ENCODE assay signal across 21 cellular contexts in the genomic region with DNA sequence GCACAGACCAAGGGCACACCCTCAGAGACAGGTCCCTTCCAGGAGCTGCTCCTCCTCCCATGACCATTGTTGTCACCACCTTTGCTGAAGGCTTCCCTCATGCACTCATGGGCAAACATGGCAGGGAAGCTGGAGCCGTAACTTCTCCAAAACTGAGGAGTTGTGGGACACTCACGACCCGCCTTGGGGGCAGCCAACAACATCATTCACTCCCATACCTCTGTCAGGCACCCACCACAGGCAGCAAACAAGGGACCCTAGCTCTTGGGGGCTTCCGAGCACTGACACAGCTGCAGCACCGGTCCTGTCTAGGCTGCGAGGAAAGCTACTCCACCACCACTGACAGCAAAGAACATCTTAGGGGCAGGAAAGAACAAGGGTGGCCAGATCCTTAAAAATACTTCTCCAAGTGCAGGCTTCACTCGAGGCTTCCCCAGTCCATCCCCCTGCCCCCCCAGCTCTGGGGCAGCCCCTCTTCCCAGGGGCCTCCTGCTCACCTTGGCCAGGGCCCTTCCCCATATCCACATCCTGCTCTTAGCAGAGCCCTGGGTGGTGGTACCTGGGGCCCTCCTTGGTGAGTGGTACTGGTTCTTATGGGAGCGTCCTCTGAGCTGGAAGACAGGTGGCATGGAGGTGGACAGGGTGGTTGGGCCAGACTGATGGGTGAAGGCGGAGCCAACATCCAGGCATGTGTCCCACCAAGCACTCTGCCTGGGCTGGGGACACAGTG. TPM values are rescaled to one million over a fixed set of nuclear protein-coding genes. Genes with fewer than 3 reads are reported as not detected.
DNase-seq lines count a peak whose midpoint lies in the region; ATAC-seq and TF ChIP-seq lines count a peak whose summit lies in the region.
"Had no signal": no experiment of that assay in that cellular context is flagged by ENCODE, and none has a peak within 500 bp of the region (broad histone marks: within the 10 kb centered on the region; RNA-seq: fewer than 3 reads in every experiment).

No MANE protein-coding gene starts in this region.

- H3K9me3 ChIP-seq in right atrium auricular region: no peaks in the 10 kb centered on the region
- H3K9me3 ChIP-seq in Panc1 (ENCODE audit: control insufficient read depth, insufficient read depth, low read depth, low read length): no peaks in the 10 kb centered on the region
- no peaks in the 10 kb centered on the region for H3K9me3 ChIP-seq in left lung
- no peaks in the 10 kb centered on the region for H3K9me3 ChIP-seq in psoas muscle
- H3K9me3 ChIP-seq: BE2C had no signal

- no peaks in the 10 kb centered on the region for H3K27me3 ChIP-seq in right atrium auricular region
- no peaks in the 10 kb centered on the region for H3K27me3 ChIP-seq in Panc1 (ENCODE audit: control insufficient read depth, insufficient read depth, low read length)
- no peaks in the 10 kb centered on the region for H3K27me3 ChIP-seq in left lung
- no peaks in the 10 kb centered on the region for H3K27me3 ChIP-seq in psoas muscle (ENCODE audit: insufficient read depth in 3 of 3, low read length in 2 of 3)
- H3K27me3 ChIP-seq: BE2C had no signal

- DNase-seq in Right ventricle myocardium superior (peak; percentile 29), right atrium auricular region (ENCODE audit: low spot score) (no peak), Panc1 (ENCODE audit: low read depth, low spot score) (no peak), left lung (peak; percentile 3 to 10), psoas muscle (peak; percentile 4 to 15), NCI-H69 (lab: John Stamatoyannopoulos, UW) (no peak)
- no peak for DNase-seq in activated CD4-positive, alpha-beta T cell treated with anti-CD3 and anti-CD28 coated beads, Interleukin-2, amount 50 U/mL, for 1 hour
- DNase-seq: BE2C; Calu3; CD8-positive, alpha-beta T cell; DMS53; EL; KG1; MV-4-11; NCI-H1417; NCI-H187; NCI-H2107; NCI-H82; PC-3 had no signal

- CTCF ChIA-PET in Panc1 (lab: Charles Lee): no interaction called here

- no peaks in the 10 kb centered on the region for H3K36me3 ChIP-seq in right atrium auricular region
- H3K36me3 ChIP-seq in Panc1 (ENCODE audit: control insufficient read depth, insufficient read depth, low read length): no peaks in the 10 kb centered on the region
- no peaks in the 10 kb centered on the region for H3K36me3 ChIP-seq in left lung
- no peaks in the 10 kb centered on the region for H3K36me3 ChIP-seq in psoas muscle (ENCODE audit: insufficient read depth in 1 of 2, low read depth in 1 of 2)
- H3K36me3 ChIP-seq: BE2C had no signal

- POLR2A ChIA-PET in Panc1 (lab: Charles Lee): no interaction called here

- H3K27ac ChIP-seq in right atrium auricular region (no peak overlapping the region), Panc1 (ENCODE audit: low read length) (no peak overlapping the region), left lung (no peak overlapping the region), psoas muscle (no peak overlapping the region)

- no peak for ATAC-seq in Right ventricle myocardium superior (ENCODE audit: poor library complexity)
- 0 out of 2 replicates have a peak, but pooled peaks have one; percentile 5 for ATAC-seq in Panc1
- ATAC-seq in left lung: no peak
- no peak for ATAC-seq in psoas muscle
- ATAC-seq in GM18858 (IDR thresholded peaks at IDR 0.05; ENCODE audit: unreplicated experiment): no peak
- ATAC-seq: CD8-positive, alpha-beta T cell had no signal

- intact Hi-C loops in Right ventricle myocardium superior (cut with DNase I): no loop called here
- intact Hi-C loops in Panc1 (cut with micrococcal nuclease; ENCODE audit: unreplicated experiment): no loop called here
- intact Hi-C loops in left lung (cut with DNase I): no loop called here
- intact Hi-C loops in psoas muscle (cut with DNase I): no loop called here

- no peak overlapping the region for H3K4me3 ChIP-seq in right atrium auricular region
- H3K4me3 ChIP-seq in Panc1 (ENCODE audit: low read depth in 2 of 2, low read length in 2 of 2): no peak overlapping the region
- no peak overlapping the region for H3K4me3 ChIP-seq in left lung
- H3K4me3 ChIP-seq in psoas muscle: no peak overlapping the region
- H3K4me3 ChIP-seq: GM12878 had no signal

- TF ChIP-seq CTCF in right atrium auricular region (IDR thresholded peaks at IDR 0.05) (no peak), Panc1 (IDR thresholded peaks at IDR 0.05) (no peak), left lung (IDR thresholded peaks at IDR 0.05) (no peak), psoas muscle (IDR thresholded peaks at IDR 0.05) (no peak)

- H3K4me1 ChIP-seq in right atrium auricular region (peaks cover 0 to 26% of the 10 kb centered on the region in 2 donors), Panc1 (ENCODE audit: control insufficient read depth, insufficient read depth, low read length) (no peaks in the 10 kb centered on the region; the same call in 1 of the 2 replicates), left lung (peaks cover 3 to 28% of the 10 kb centered on the region in 2 donors), psoas muscle (peaks cover 4% of the 10 kb centered on the region)
- H3K4me1 ChIP-seq: BE2C had no signal

- 95 to 97% (median 96%) methylated on average over 9 of the region's 9 CpGs for WGBS in psoas muscle, 3 donors

- BruUV-seq in Panc1 (replicated peaks; lab: Mats Ljungman, UMichigan): no TSS peak

- in situ Hi-C loops in Panc1 (cut with HindIII; ENCODE audit: low pct_unique_long_range_greater_than_20kb, low sequenced_read_pairs): no loop called here

RNA-seq across cellular contexts. Expression of a gene that starts 28.0 kb away (rescaled TPM):
- 23.2 TPM for total RNA-seq in Right ventricle myocardium superior
- 10 to 100 TPM; 17.7 to 33.7 TPM for total RNA-seq in right atrium auricular region
- total RNA-seq in Panc1 (2021; ENCODE audit: unreplicated experiment): 13.1 TPM
- 8.9 TPM for polyA plus RNA-seq in Panc1 (2012; ENCODE audit: insufficient read length)
- total RNA-seq in left lung: 10 to 100 TPM; 35.9 to 38.3 TPM
- total RNA-seq in psoas muscle: 10 to 100 TPM in 3 of 4 donors, 1 to 10 TPM in 1; 9.7 to 31.9 (median 17.1) TPM
- 10 to 100 TPM in 2 of 3 donors, 1 to 10 TPM in 1; 7.4 to 27.6 (median 15.7) TPM for polyA plus RNA-seq in psoas muscle

Comparison
In these comparisons a context has a peak if more than half of its experiments do, and no peak if none do; other contexts are left out.
1. DNase-seq: peak in Right ventricle myocardium superior (single experiment), left lung (2 of 2) and psoas muscle (2 of 2); none in right atrium auricular region (single experiment), Panc1 (single experiment), NCI-H69 (single experiment) and activated CD4-positive, alpha-beta T cell treated with anti-CD3 and anti-CD28 coated beads, Interleukin-2, amount 50 U/mL, for 1 hour (single experiment).